ENCODE assay signal across 9 cellular contexts in genomic region chr12:56223571-56224101, GRCh38. TPM values are rescaled to one million over a fixed set of nuclear protein-coding genes. Genes with fewer than 3 reads are reported as not detected.
DNase-seq lines count a peak whose midpoint lies in the region; ATAC-seq, FAIRE-seq and TF ChIP-seq lines count a peak whose summit lies in the region.
"Had no signal": no experiment of that assay in that cellular context is flagged by ENCODE, and none has a peak within 500 bp of the region (broad histone marks: within the 10 kb centered on the region; RNA-seq: fewer than 3 reads in every experiment).

No MANE protein-coding gene starts in this region.

- ATAC-seq in GM19035 (IDR thresholded peaks at IDR 0.05; ENCODE audit: unreplicated experiment), result no peak

- H3K27me3 ChIP-seq in A673 (replicated peaks; ENCODE audit: insufficient read depth, low read depth, low read length, poor library complexity), result no peaks in the 10 kb centered on the region
- H3K27me3 ChIP-seq in HUES48 (ENCODE audit: control insufficient read depth, insufficient read depth, low read length), result no peaks in the 10 kb centered on the region
- no peaks in the 10 kb centered on the region for H3K27me3 ChIP-seq in bronchial epithelial cell (ENCODE audit: control insufficient read depth, insufficient read depth, low read length)
- no peaks in the 10 kb centered on the region for H3K27me3 ChIP-seq in muscle layer of colon (ENCODE audit: control insufficient read depth in 1 of 2, insufficient read depth in 2 of 2, low read length in 2 of 2)

- H3K36me3 ChIP-seq in A673 (ENCODE audit: insufficient read depth, low read length, poor library complexity, severe bottlenecking) (no peaks in the 10 kb centered on the region), HUES48 (ENCODE audit: control insufficient read depth, insufficient read depth, low read length) (peaks cover 9% of the 10 kb centered on the region), bronchial epithelial cell (ENCODE audit: control insufficient read depth, insufficient read depth, low read length) (peaks cover 2% of the 10 kb centered on the region), muscle layer of colon (ENCODE audit: insufficient read depth, low read length) (no peaks in the 10 kb centered on the region)

- no peak for FAIRE-seq in bronchial epithelial cell (lab: Jason Lieb, UNC)
- FAIRE-seq: islet of Langerhans had no signal

- TF ChIP-seq CTCF in A673 (conservative IDR thresholded peaks at IDR 0.05; ENCODE audit: low read depth, low read length) (no peak), bronchial epithelial cell (IDR thresholded peaks at IDR 0.05; ENCODE audit: insufficient read depth, low read length, severe bottlenecking) (no peak)

- H3K4me3 ChIP-seq in A673 (ENCODE audit: low read depth, low read length, poor library complexity, severe bottlenecking) (peak overlapping the region; percentile 65), HUES48 (ENCODE audit: low read depth, low read length) (peak overlapping the region; percentile 53), bronchial epithelial cell (ENCODE audit: low read depth, low read length) (peak overlapping the region; percentile 9), muscle layer of colon (ENCODE audit: low read depth in 1 of 2, low read length in 2 of 2) (peak overlapping the region in 1 of 2 donors; percentile 35)

- H3K9me3 ChIP-seq in A673 (ENCODE audit: low read depth, low read length, poor library complexity, severe bottlenecking), result no peaks in the 10 kb centered on the region
- no peaks in the 10 kb centered on the region for H3K9me3 ChIP-seq in HUES48 (ENCODE audit: control insufficient read depth, insufficient read depth, low read length)
- no peaks in the 10 kb centered on the region for H3K9me3 ChIP-seq in muscle layer of colon (ENCODE audit: low read length)

- POLR2A ChIA-PET in A673 (lab: Charles Lee; ENCODE audit: low non-redundant PET), result interaction anchor here (0.7 kb wide), 1 partner anchor 134 kb away, joined by 4 read pairs; no protein-coding TSS in a partner anchor

- H3K4me1 ChIP-seq in A673 (ENCODE audit: insufficient read depth, low read length, poor library complexity, severe bottlenecking) (peaks cover 5% of the 10 kb centered on the region), HUES48 (ENCODE audit: control insufficient read depth, insufficient read depth, low read length) (peaks cover 20% of the 10 kb centered on the region), muscle layer of colon (ENCODE audit: insufficient read depth, low read length) (peaks cover 37% of the 10 kb centered on the region)

- no peak for DNase-seq in A673 (ENCODE audit: low spot score)
- no peak for DNase-seq in bronchial epithelial cell (ENCODE audit: low read depth)
- DNase-seq in NCI-H2029 treated with DMSO at 0.1 percent for 48 hours (lab: John Stamatoyannopoulos, UW), result no peak
- DNase-seq in HuH-7.5 (ENCODE audit: low spot score), result no peak
- DNase-seq in activated effector memory CD4-positive, alpha-beta T cell treated with Interleukin-2 at 50 U/mL for 16 hours, result no peak

- H3K9ac ChIP-seq in HUES48 (ENCODE audit: low read depth, low read length) (peak overlapping the region; percentile 58; the same call in 1 of the 2 replicates), muscle layer of colon (ENCODE audit: low read length) (no peak overlapping the region)

- BruUV-seq in A673 (replicated peaks; lab: Mats Ljungman, UMichigan), result no TSS peak

- CTCF ChIA-PET in A673 (lab: Charles Lee), result interaction anchor here (0.7 kb wide), 1 partner anchor 251 kb away, joined by 4 read pairs; no protein-coding TSS in a partner anchor

- H3K27ac ChIP-seq in A673 (ENCODE audit: low read depth, low read length, poor library complexity, severe bottlenecking) (peak overlapping the region; percentile 72), HUES48 (ENCODE audit: low read depth, low read length) (peak overlapping the region; percentile 86), muscle layer of colon (ENCODE audit: low read depth, low read length) (peak overlapping the region; percentile 84)

- intact Hi-C loops in A673 (cut with micrococcal nuclease; ENCODE audit: unreplicated experiment), result loop anchor here (1.0 to 5.0 kb wide), 3 partner anchors 30 to 105 kb away; partner anchors contain the start of genes ANKRD52 and ZC3H10

RNA-seq across cellular contexts. Expression of gene NABP2, which starts 0.5 kb away (rescaled TPM):
- 67.5 and 73.2 TPM in 2 replicates for total RNA-seq in A673 (2021)
- total RNA-seq in bronchial epithelial cell, result 25.3 and 40.5 TPM in 2 replicates

RNA-seq across cellular contexts. Expression of gene RNF41, which starts 1.9 kb away (rescaled TPM):
- 48.1 and 49.5 TPM in 2 replicates for total RNA-seq in A673 (2021)
- total RNA-seq in bronchial epithelial cell, result 102 and 158 TPM in 2 replicates

RNA-seq across cellular contexts. Expression of gene SLC39A5, which starts 6.2 kb away (rescaled TPM):
- total RNA-seq in A673 (2021) (0.85 TPM in 1 of 2 replicates, not detected in the other), bronchial epithelial cell (0.13 and 0.26 TPM in 2 replicates)

RNA-seq across cellular contexts. Expression of gene SMARCC2, which starts 34.4 kb away (rescaled TPM):
- total RNA-seq in A673 (2021) (133 and 140 TPM in 2 replicates), bronchial epithelial cell (14.0 and 20.4 TPM in 2 replicates)

RNA-seq across cellular contexts. Expression of gene ANKRD52, which starts 34.5 kb away (rescaled TPM):
- total RNA-seq in A673 (2021) (74.6 and 74.7 TPM in 2 replicates), bronchial epithelial cell (6.8 and 11.3 TPM in 2 replicates)
